Comparison of ENCODE assay signal across 12 cellular contexts in genomic region chr14:104393199-104393897, GRCh38.
DNase-seq lines count a peak whose midpoint lies in the region; ATAC-seq and TF ChIP-seq lines count a peak whose summit lies in the region.
"Had no signal": no experiment of that assay in that cellular context is flagged by ENCODE, and none has a peak within 500 bp of the region (broad histone marks: within the 10 kb centered on the region; RNA-seq: fewer than 3 reads in every experiment).

No MANE protein-coding gene starts in this region.

- H3K4me1 ChIP-seq in subcutaneous abdominal adipose tissue (ENCODE audit: control insufficient read depth in 5 of 5, insufficient read depth in 5 of 5, low read length in 5 of 5): peaks cover 0 to 55% (median 26%) of the 10 kb centered on the region in 5 donors
- H3K4me1 ChIP-seq: adrenal gland had no signal

- POLR2A ChIA-PET in activated CD8-positive, alpha-beta T cell treated with anti-CD3 and anti-CD28 coated beads for 36 hours (lab: Charles Lee): no interaction called here

- peak overlapping the region; percentile 67 for H3K27ac ChIP-seq in subcutaneous abdominal adipose tissue (ENCODE audit: low read depth, low read length)

- no peak for ATAC-seq in activated CD8-positive, alpha-beta memory T cell treated with anti-CD3 and anti-CD28 coated beads, Interleukin-2, amount 10 ng/mL, durations not matched to agents 7 days and 5 days
- ATAC-seq in activated CD8-positive, alpha-beta T cell treated with anti-CD3 and anti-CD28 coated beads for 36 hours: no peak
- ATAC-seq in HG03280 (IDR thresholded peaks at IDR 0.05; ENCODE audit: unreplicated experiment) (no peak), HG03135 (IDR thresholded peaks at IDR 0.05; ENCODE audit: unreplicated experiment) (no peak)

- no peak overlapping the region for H3K4me3 Mint-ChIP-seq in activated CD8-positive, alpha-beta memory T cell treated with anti-CD3 and anti-CD28 coated beads, Interleukin-2, amount 10 ng/mL, durations not matched to agents 7 days and 5 days
- H3K4me3 Mint-ChIP-seq in activated CD8-positive, alpha-beta T cell treated with anti-CD3 and anti-CD28 coated beads for 36 hours: no peak overlapping the region
- peak overlapping the region; percentile 75 to 93 (median 86) for H3K4me3 Mint-ChIP-seq in immature natural killer cell
- H3K4me3 Mint-ChIP-seq: nephron had no signal

- H3K4me1 Mint-ChIP-seq in activated CD8-positive, alpha-beta memory T cell treated with anti-CD3 and anti-CD28 coated beads, Interleukin-2, amount 10 ng/mL, durations not matched to agents 7 days and 5 days: peaks cover 36% of the 10 kb centered on the region
- H3K4me1 Mint-ChIP-seq in activated CD8-positive, alpha-beta T cell treated with anti-CD3 and anti-CD28 coated beads for 36 hours (ENCODE audit: low read depth): peaks cover 63% of the 10 kb centered on the region
- H3K4me1 Mint-ChIP-seq in immature natural killer cell: peaks cover 76 to 83% of the 10 kb centered on the region in 2 donors

- peak overlapping the region; percentile 83 for H3K27ac Mint-ChIP-seq in activated CD8-positive, alpha-beta memory T cell treated with anti-CD3 and anti-CD28 coated beads, Interleukin-2, amount 10 ng/mL, durations not matched to agents 7 days and 5 days
- peak overlapping the region; percentile 60 for H3K27ac Mint-ChIP-seq in activated CD8-positive, alpha-beta T cell treated with anti-CD3 and anti-CD28 coated beads for 36 hours
- peak overlapping the region; percentile 84 to 96 (median 94) for H3K27ac Mint-ChIP-seq in immature natural killer cell

- intact Hi-C loops in activated CD8-positive, alpha-beta T cell treated with anti-CD3 and anti-CD28 coated beads for 36 hours (cut with micrococcal nuclease): no loop called here

- H3K36me3 ChIP-seq in subcutaneous abdominal adipose tissue (ENCODE audit: control insufficient read depth in 5 of 5, insufficient read depth in 5 of 5, low read length in 5 of 5): no peaks in the 10 kb centered on the region
- H3K36me3 ChIP-seq: adrenal gland had no signal

- H3K27me3 ChIP-seq in subcutaneous abdominal adipose tissue (ENCODE audit: control insufficient read depth in 5 of 5, insufficient read depth in 4 of 5, low read length in 5 of 5): peaks cover 4 to 26% (median 14%) of the 10 kb centered on the region in 5 donors
- H3K27me3 ChIP-seq: adrenal gland had no signal

- DNase-seq in activated CD8-positive, alpha-beta memory T cell treated with anti-CD3 and anti-CD28 coated beads, Interleukin-2, amount 10 ng/mL, durations not matched to agents 7 days and 5 days: peak; percentile 23
- DNase-seq in activated CD8-positive, alpha-beta memory T cell treated with anti-CD3 and anti-CD28 coated beads, Interleukin-2, amount 50 U/mL, for 4 hours: no peak
- DNase-seq in activated CD8-positive, alpha-beta T cell treated with anti-CD3 and anti-CD28 coated beads for 36 hours: no peak
- DNase-seq in immature natural killer cell (no peak), RKO (ENCODE audit: low spot score) (no peak)
- DNase-seq: NCI-H2227 treated with DMSO at 0.1 percent for 48 hours, small intestine had no signal

- H3K9ac ChIP-seq in subcutaneous abdominal adipose tissue (ENCODE audit: low read length in 5 of 5): no peak overlapping the region

- CTCF ChIA-PET in activated CD8-positive, alpha-beta memory T cell treated with anti-CD3 and anti-CD28 coated beads, Interleukin-2, amount 10 ng/mL, durations not matched to agents 7 days and 5 days (lab: Charles Lee): interaction anchor here (1.0 kb wide), 1 partner anchor 316 kb away, joined by 3 read pairs; no protein-coding TSS in a partner anchor
- CTCF ChIA-PET in activated CD8-positive, alpha-beta T cell treated with anti-CD3 and anti-CD28 coated beads for 36 hours (lab: Charles Lee): no interaction called here

- H3K27me3 Mint-ChIP-seq in activated CD8-positive, alpha-beta memory T cell treated with anti-CD3 and anti-CD28 coated beads, Interleukin-2, amount 10 ng/mL, durations not matched to agents 7 days and 5 days: no peaks in the 10 kb centered on the region
- H3K27me3 Mint-ChIP-seq in activated CD8-positive, alpha-beta T cell treated with anti-CD3 and anti-CD28 coated beads for 36 hours: no peaks in the 10 kb centered on the region
- peaks cover 0 to 7% (median 2%) of the 10 kb centered on the region in 3 donors for H3K27me3 Mint-ChIP-seq in immature natural killer cell (ENCODE audit: low read depth in 3 of 3)

- H3K36me3 Mint-ChIP-seq in activated CD8-positive, alpha-beta memory T cell treated with anti-CD3 and anti-CD28 coated beads, Interleukin-2, amount 10 ng/mL, durations not matched to agents 7 days and 5 days: peaks cover 6% of the 10 kb centered on the region
- peaks cover 1% of the 10 kb centered on the region for H3K36me3 Mint-ChIP-seq in activated CD8-positive, alpha-beta T cell treated with anti-CD3 and anti-CD28 coated beads for 36 hours (ENCODE audit: low read depth)
- H3K36me3 Mint-ChIP-seq in immature natural killer cell: peaks cover 3 to 12% (median 7%) of the 10 kb centered on the region in 3 donors

- H3K9me3 Mint-ChIP-seq in activated CD8-positive, alpha-beta memory T cell treated with anti-CD3 and anti-CD28 coated beads, Interleukin-2, amount 10 ng/mL, durations not matched to agents 7 days and 5 days (ENCODE audit: low read depth): peaks cover 8% of the 10 kb centered on the region
- peaks cover 8% of the 10 kb centered on the region for H3K9me3 Mint-ChIP-seq in activated CD8-positive, alpha-beta T cell treated with anti-CD3 and anti-CD28 coated beads for 36 hours
- peaks cover 2 to 11% (median 6%) of the 10 kb centered on the region in 6 donors for H3K9me3 Mint-ChIP-seq in immature natural killer cell

- peaks cover 6 to 25% (median 17%) of the 10 kb centered on the region in 5 donors for H3K9me3 ChIP-seq in subcutaneous abdominal adipose tissue (ENCODE audit: control insufficient read depth in 5 of 5, low read length in 5 of 5)

- no peak for TF ChIP-seq CTCF in activated CD8-positive, alpha-beta T cell treated with anti-CD3 and anti-CD28 coated beads for 36 hours (IDR thresholded peaks at IDR 0.05)

- no peak overlapping the region for H3K4me3 ChIP-seq in subcutaneous abdominal adipose tissue (ENCODE audit: low read depth in 1 of 5, low read length in 5 of 5)
- H3K4me3 ChIP-seq: adrenal gland had no signal

Comparison
In these comparisons a context has a peak if more than half of its experiments do, and no peak if none do; other contexts are left out.
1. H3K4me3 Mint-ChIP-seq: peak in immature natural killer cell (5 of 5); none in activated CD8-positive, alpha-beta memory T cell treated with anti-CD3 and anti-CD28 coated beads, Interleukin-2, amount 10 ng/mL, durations not matched to agents 7 days and 5 days (single experiment) and activated CD8-positive, alpha-beta T cell treated with anti-CD3 and anti-CD28 coated beads for 36 hours (single experiment).
2. Peak in every context shown above with its lines, with median percentiles within 50 percentile points of each other: H3K27ac Mint-ChIP-seq.